ENCODE assay signal across 7 cellular contexts in the genomic region with DNA sequence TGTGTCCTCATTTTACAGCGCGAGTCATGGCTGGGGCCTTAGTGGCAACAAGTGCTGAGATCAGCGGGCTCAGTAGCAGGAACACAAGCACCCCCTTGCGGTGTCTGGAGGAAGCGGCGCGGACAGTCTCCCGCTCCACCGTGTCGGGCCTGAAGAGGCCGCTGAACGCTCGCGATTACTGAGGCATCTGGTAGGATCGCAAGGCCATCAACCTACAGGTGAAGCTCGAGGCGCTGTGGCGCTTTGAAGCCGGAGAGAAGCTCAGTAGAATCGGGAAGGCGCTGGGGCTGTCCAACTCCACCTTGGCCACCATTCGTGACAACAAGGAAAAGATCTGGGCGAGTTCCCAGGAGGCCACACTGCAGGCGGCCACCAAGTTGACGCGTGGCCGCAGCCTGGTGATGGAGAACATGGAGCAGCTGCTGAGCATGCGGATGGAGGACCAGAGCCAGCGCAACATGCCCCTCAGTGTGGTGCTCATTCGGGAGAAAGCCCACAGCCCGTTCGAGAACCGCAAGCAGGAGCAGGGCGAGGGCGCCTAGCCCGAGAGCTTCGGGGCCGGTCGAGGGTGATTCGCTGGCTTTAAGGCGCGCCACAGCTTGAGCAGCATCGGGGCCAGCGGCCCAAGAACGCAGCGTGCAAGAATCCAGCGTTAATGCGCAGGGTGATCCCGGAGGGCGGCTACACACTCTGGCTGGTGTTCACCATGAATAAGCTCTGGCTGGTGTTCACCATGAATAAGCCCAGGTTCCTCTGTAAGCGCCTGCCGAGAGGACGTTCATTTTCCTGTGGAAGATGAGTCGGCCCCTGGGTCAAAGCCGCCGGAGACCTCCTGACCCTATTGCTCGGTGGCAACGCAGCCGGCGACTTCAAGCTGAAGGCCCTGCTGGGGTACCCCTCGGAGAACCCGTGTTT. TPM values are rescaled to one million over a fixed set of nuclear protein-coding genes. Genes with fewer than 3 reads are reported as not detected.
DNase-seq lines count a peak whose midpoint lies in the region; ATAC-seq and TF ChIP-seq lines count a peak whose summit lies in the region.

No MANE protein-coding gene starts in this region.

- intact Hi-C loops in right cardiac atrium (cut with DNase I): no loop called here
- intact Hi-C loops in sigmoid colon (cut with DNase I): no loop called here

- H3K27ac Mint-ChIP-seq in activated naive CD8-positive, alpha-beta T cell treated with anti-CD3 and anti-CD28 coated beads, Interleukin-2, amount 10 ng/mL, durations not matched to agents 7 days and 5 days: peak overlapping the region; percentile 59

- no peak for TF ChIP-seq EP300 in sigmoid colon (IDR thresholded peaks at IDR 0.05)

- no peaks in the 10 kb centered on the region for H3K9me3 ChIP-seq in right cardiac atrium (ENCODE audit: control insufficient read depth, low read length)
- H3K9me3 ChIP-seq in sigmoid colon: no peaks in the 10 kb centered on the region

- H3K27ac ChIP-seq in right cardiac atrium (ENCODE audit: low read length) (no peak overlapping the region), sigmoid colon (peak overlapping the region; percentile 81 to 87 (median 84))

- TF ChIP-seq POLR2A in sigmoid colon (IDR thresholded peaks at IDR 0.05): no peak

- peaks cover 22% of the 10 kb centered on the region for H3K4me1 Mint-ChIP-seq in activated naive CD8-positive, alpha-beta T cell treated with anti-CD3 and anti-CD28 coated beads, Interleukin-2, amount 10 ng/mL, durations not matched to agents 7 days and 5 days

- TF ChIP-seq CTCF in sigmoid colon (IDR thresholded peaks at IDR 0.05): peak; percentile 90 to 94 (median 92)

- H3K27me3 ChIP-seq in right cardiac atrium (ENCODE audit: control insufficient read depth, insufficient read depth) (no peaks in the 10 kb centered on the region), sigmoid colon (no peaks in the 10 kb centered on the region)

- H3K4me3 ChIP-seq in right cardiac atrium (ENCODE audit: low read length) (no peak overlapping the region), sigmoid colon (no peak overlapping the region)

- H3K27me3 Mint-ChIP-seq in activated naive CD8-positive, alpha-beta T cell treated with anti-CD3 and anti-CD28 coated beads, Interleukin-2, amount 10 ng/mL, durations not matched to agents 7 days and 5 days: no peaks in the 10 kb centered on the region

- WGBS in right cardiac atrium: 71% methylated on average over 62 of the region's 62 CpGs
- WGBS in sigmoid colon, 2 donors: 71 to 89% methylated on average over 62 of the region's 62 CpGs

- no peak overlapping the region for H3K4me3 Mint-ChIP-seq in activated naive CD8-positive, alpha-beta T cell treated with anti-CD3 and anti-CD28 coated beads, Interleukin-2, amount 10 ng/mL, durations not matched to agents 7 days and 5 days

- H3K4me1 ChIP-seq in right cardiac atrium (ENCODE audit: control insufficient read depth, insufficient read depth, low read length) (no peaks in the 10 kb centered on the region), sigmoid colon (peaks cover 0 to 38% (median 29%) of the 10 kb centered on the region in 4 donors)

- H3K9me3 Mint-ChIP-seq in activated naive CD8-positive, alpha-beta T cell treated with anti-CD3 and anti-CD28 coated beads, Interleukin-2, amount 10 ng/mL, durations not matched to agents 7 days and 5 days: no peaks in the 10 kb centered on the region

- POLR2A ChIA-PET in activated naive CD8-positive, alpha-beta T cell treated with anti-CD3 and anti-CD28 coated beads, Interleukin-2, amount 10 ng/mL, durations not matched to agents 7 days and 5 days (lab: Charles Lee): interaction anchor here (0.5 to 4.1 kb wide), 6 partner anchors 19 to 310 kb away, joined by 3 to 37 read pairs (median 4); partner anchors contain the start of genes TRIM28, ZBTB45 and ZNF446

- H3K36me3 ChIP-seq in sigmoid colon: peaks cover 0 to 33% (median 16%) of the 10 kb centered on the region in 4 donors

- DNase-seq in NCI-H460 (ENCODE audit: extremely low read depth, low read depth) (peak; percentile 20), right cardiac atrium (peak; percentile 86 to 94 (median 94)), sigmoid colon (peak; percentile 96), KBM-7 (no peak)
- DNase-seq in activated naive CD8-positive, alpha-beta T cell treated with anti-CD3 and anti-CD28 coated beads, Interleukin-2, amount 10 ng/mL, durations not matched to agents 7 days and 5 days: peak; percentile 89
- no peak for DNase-seq in NK-92 treated with Interleukin-12 subunit alpha and Interleukin-12 subunit beta, amount 100 ng/mL, for 24 hours (lab: John Stamatoyannopoulos, UW)

- H3K36me3 Mint-ChIP-seq in activated naive CD8-positive, alpha-beta T cell treated with anti-CD3 and anti-CD28 coated beads, Interleukin-2, amount 10 ng/mL, durations not matched to agents 7 days and 5 days: peaks cover 10% of the 10 kb centered on the region

- in situ Hi-C loops in KBM-7 (cut with MboI; ENCODE audit: low pct_unique_long_range_greater_than_20kb, low sequenced_read_pairs): no loop called here

- ATAC-seq in GM19438 (IDR thresholded peaks at IDR 0.05; ENCODE audit: low read depth, unreplicated experiment) (peak; percentile 77), right cardiac atrium (peak; percentile 89 to 90)
- ATAC-seq in activated naive CD8-positive, alpha-beta T cell treated with anti-CD3 and anti-CD28 coated beads, Interleukin-2, amount 10 ng/mL, durations not matched to agents 7 days and 5 days (ENCODE audit: low read depth): peak; percentile 96

RNA-seq across cellular contexts. Expression of gene MZF1, which starts 8.3 kb away (rescaled TPM):
- 16.5 and 20.8 TPM in 2 replicates for total RNA-seq in NCI-H460 (2014; rRNA removed; shearing (Covaris generic))
- polyA plus RNA-seq in NCI-H460 (2014; cell fraction: nucleus; rRNA removed): 89.2 and 128 TPM in 2 replicates
- 10 to 100 TPM; 31.3 to 31.7 TPM for total RNA-seq in activated naive CD8-positive, alpha-beta T cell treated with anti-CD3 and anti-CD28 coated beads, Interleukin-2, amount 10 ng/mL, durations not matched to agents 7 days and 5 days
- total RNA-seq in right cardiac atrium (10 to 100 TPM; 10.1 to 15.6 (median 12.8) TPM), sigmoid colon (10 to 100 TPM; 13.6 to 31.5 (median 20.1) TPM)
- polyA plus RNA-seq in right cardiac atrium (12.0 TPM), sigmoid colon (10 to 100 TPM in 1 of 3 donors, 1 to 10 TPM in 2; 5.8 to 28.7 (median 9.0) TPM)

RNA-seq across cellular contexts. Expression of gene UBE2M, which starts 23.1 kb away (rescaled TPM):
- 90.5 and 94.6 TPM in 2 replicates for total RNA-seq in NCI-H460 (2014; rRNA removed; shearing (Covaris generic))
- 59.2 and 72.7 TPM in 2 replicates for polyA plus RNA-seq in NCI-H460 (2014; cell fraction: nucleus; rRNA removed)
- total RNA-seq in activated naive CD8-positive, alpha-beta T cell treated with anti-CD3 and anti-CD28 coated beads, Interleukin-2, amount 10 ng/mL, durations not matched to agents 7 days and 5 days: 10 to 100 TPM; 79.5 to 81.2 TPM
- total RNA-seq in right cardiac atrium (100 to 1,000 TPM; 117 to 137 (median 123) TPM), sigmoid colon (10 to 100 TPM; 22.4 to 37.5 (median 30.3) TPM)
- polyA plus RNA-seq in right cardiac atrium (92.7 TPM), sigmoid colon (10 to 100 TPM; 48.0 to 58.5 (median 57.8) TPM)

RNA-seq across cellular contexts. Expression of gene CHMP2A, which starts 26.6 kb away (rescaled TPM):
- total RNA-seq in NCI-H460 (2014; rRNA removed; shearing (Covaris generic)): 102 and 105 TPM in 2 replicates
- 60.0 and 82.1 TPM in 2 replicates for polyA plus RNA-seq in NCI-H460 (2014; cell fraction: nucleus; rRNA removed)
- 100 to 1,000 TPM in 1 of 2 experiments, 10 to 100 TPM in 1; 99.0 to 111 TPM for total RNA-seq in activated naive CD8-positive, alpha-beta T cell treated with anti-CD3 and anti-CD28 coated beads, Interleukin-2, amount 10 ng/mL, durations not matched to agents 7 days and 5 days
- total RNA-seq in right cardiac atrium: 100 to 1,000 TPM; 106 to 116 (median 114) TPM
- 196 TPM for polyA plus RNA-seq in right cardiac atrium
- total RNA-seq in sigmoid colon: 100 to 1,000 TPM; 101 to 144 (median 136) TPM
- polyA plus RNA-seq in sigmoid colon: 100 to 1,000 TPM; 196 to 372 (median 300) TPM

RNA-seq across cellular contexts. Expression of gene TRIM28, which starts 37.6 kb away (rescaled TPM):
- total RNA-seq in NCI-H460 (2014; rRNA removed; shearing (Covaris generic)): 246 and 252 TPM in 2 replicates
- 540 and 555 TPM in 2 replicates for polyA plus RNA-seq in NCI-H460 (2014; cell fraction: nucleus; rRNA removed)
- 100 to 1,000 TPM; 409 to 412 TPM for total RNA-seq in activated naive CD8-positive, alpha-beta T cell treated with anti-CD3 and anti-CD28 coated beads, Interleukin-2, amount 10 ng/mL, durations not matched to agents 7 days and 5 days
- total RNA-seq in right cardiac atrium (100 to 1,000 TPM; 139 to 161 (median 148) TPM), sigmoid colon (100 to 1,000 TPM; 157 to 236 (median 207) TPM)
- polyA plus RNA-seq in right cardiac atrium (98.7 TPM), sigmoid colon (100 to 1,000 TPM in 2 of 3 donors, 10 to 100 TPM in 1; 84.8 to 223 (median 150) TPM)

Comparison
In these comparisons a context has a peak if more than half of its experiments do, and no peak if none do; other contexts are left out.
1. DNase-seq: peak in NCI-H460 (single experiment), activated naive CD8-positive, alpha-beta T cell treated with anti-CD3 and anti-CD28 coated beads, Interleukin-2, amount 10 ng/mL, durations not matched to agents 7 days and 5 days (single experiment), right cardiac atrium (3 of 3) and sigmoid colon (single experiment); none in NK-92 treated with Interleukin-12 subunit alpha and Interleukin-12 subunit beta, amount 100 ng/mL, for 24 hours (single experiment) and KBM-7 (single experiment).
2. Peak in every context shown above with its lines, with median percentiles within 50 percentile points of each other: ATAC-seq.